ENCODE assay signal across 1 cellular context in the genomic region with DNA sequence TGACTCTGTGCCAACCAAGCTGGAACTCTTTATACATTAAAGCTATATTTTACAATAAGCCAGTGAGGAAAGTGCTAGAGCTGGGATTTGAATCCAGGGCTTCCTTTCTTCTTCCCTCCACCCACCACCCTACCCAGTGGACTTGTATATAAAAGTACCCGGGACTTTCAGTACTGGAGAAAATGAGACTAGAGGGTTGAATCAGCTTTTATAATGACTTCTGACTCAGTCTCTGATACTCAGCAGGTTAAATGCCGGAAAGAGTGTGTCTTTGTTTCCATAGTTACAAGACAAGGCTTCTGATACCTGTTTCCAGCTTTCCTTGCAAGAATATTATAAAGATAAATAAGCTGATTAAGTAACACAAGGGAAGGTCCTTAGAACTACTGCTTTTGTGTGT.
TF ChIP-seq lines count a peak whose summit lies in the region.

No MANE protein-coding gene starts in this region.

TF ChIP-seq in GM12878, 131 proteins besides CTCF, POLR2A, EP300 and RAD21:
- TF ChIP-seq MYB (IDR thresholded peaks at IDR 0.05; ENCODE audit: borderline replicate concordance, low read depth, low read length), result no peak
- no peak for TF ChIP-seq ZNF207 (IDR thresholded peaks at IDR 0.05; ENCODE audit: borderline replicate concordance)
- no peak for TF ChIP-seq CREB1 (IDR thresholded peaks at IDR 0.05; ENCODE audit: low read depth)
- no peak for TF ChIP-seq ZNF622 (IDR thresholded peaks at IDR 0.05)
- TF ChIP-seq, protein P1, sequence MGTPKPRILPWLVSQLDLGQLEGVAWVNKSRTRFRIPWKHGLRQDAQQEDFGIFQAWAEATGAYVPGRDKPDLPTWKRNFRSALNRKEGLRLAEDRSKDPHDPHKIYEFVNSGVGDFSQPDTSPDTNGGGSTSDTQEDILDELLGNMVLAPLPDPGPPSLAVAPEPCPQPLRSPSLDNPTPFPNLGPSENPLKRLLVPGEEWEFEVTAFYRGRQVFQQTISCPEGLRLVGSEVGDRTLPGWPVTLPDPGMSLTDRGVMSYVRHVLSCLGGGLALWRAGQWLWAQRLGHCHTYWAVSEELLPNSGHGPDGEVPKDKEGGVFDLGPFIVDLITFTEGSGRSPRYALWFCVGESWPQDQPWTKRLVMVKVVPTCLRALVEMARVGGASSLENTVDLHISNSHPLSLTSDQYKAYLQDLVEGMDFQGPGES (IDR thresholded peaks at IDR 0.05), result no peak
- no peak for TF ChIP-seq KLF5 (IDR thresholded peaks at IDR 0.05; ENCODE audit: partially characterized antibody)
- TF ChIP-seq CEBPB (IDR thresholded peaks at IDR 0.05; ENCODE audit: borderline replicate concordance in 1 of 2, low read depth in 2 of 2, low read length in 2 of 2), result no peak
- TF ChIP-seq HDAC6 (IDR thresholded peaks at IDR 0.05; ENCODE audit: unreplicated experiment), result no peak
